Comparison of ENCODE assay signal across 17 cellular contexts in the genomic region with DNA sequence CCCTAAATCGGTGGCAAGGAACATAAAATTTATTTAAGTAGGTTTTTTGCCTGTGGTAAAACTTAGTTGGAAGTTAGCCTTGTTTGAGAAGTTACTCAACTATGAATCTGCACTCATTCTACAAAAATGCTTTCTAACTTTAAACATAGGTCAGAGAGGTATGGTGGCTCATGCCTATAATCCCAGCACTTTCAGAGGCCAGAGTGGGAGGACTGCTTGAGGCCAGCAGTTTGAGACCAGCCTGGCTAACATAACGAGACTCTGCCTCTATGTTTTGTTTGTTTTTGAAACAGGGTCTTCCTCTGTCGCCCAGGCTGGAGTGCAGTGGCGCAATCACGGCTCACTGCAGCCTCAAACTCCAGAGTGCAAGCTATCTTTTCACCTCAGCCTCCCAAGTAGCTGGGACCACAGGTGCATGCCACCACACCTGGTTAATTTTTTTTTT. TPM values are rescaled to one million over a fixed set of nuclear protein-coding genes. Genes with fewer than 3 reads are reported as not detected.
DNase-seq lines count a peak whose midpoint lies in the region; ATAC-seq and TF ChIP-seq lines count a peak whose summit lies in the region.
"Had no signal": no experiment of that assay in that cellular context is flagged by ENCODE, and none has a peak within 500 bp of the region (broad histone marks: within the 10 kb centered on the region; RNA-seq: fewer than 3 reads in every experiment).

No MANE protein-coding gene starts in this region.

- no peaks in the 10 kb centered on the region for H3K27me3 Mint-ChIP-seq in WTC11 (ENCODE audit: low read depth)
- H3K27me3 Mint-ChIP-seq: B cell had no signal

- no peak overlapping the region for H3K4me3 Mint-ChIP-seq in WTC11
- H3K4me3 Mint-ChIP-seq: activated T-cell treated with anti-CD3 and anti-CD28 coated beads, Interleukin-2, amount 50 U/mL, for 72 hours; B cell had no signal

- H3K27ac ChIP-seq in GM23248 = peak overlapping the region; percentile 56
- H3K27ac ChIP-seq: foreskin keratinocyte, lower lobe of right lung, neutrophil, skin epidermis, stomach had no signal

- intact Hi-C loops in Right ventricle myocardium superior (cut with DNase I) = no loop called here

- no peaks in the 10 kb centered on the region for H3K9me3 ChIP-seq in GM23248 (ENCODE audit: low read depth)
- H3K9me3 ChIP-seq: lower lobe of right lung, neutrophil, stomach had no signal

- no peaks in the 10 kb centered on the region for H3K79me2 ChIP-seq in GM23248 (ENCODE audit: insufficient read depth)

- peak; percentile 35 for DNase-seq in ACHN
- DNase-seq in GM23248 = peak; percentile 80
- DNase-seq in WTC11 (ENCODE audit: low spot score) = no peak
- DNase-seq in foreskin fibroblast = peak; percentile 50 to 68
- no peak for DNase-seq in cerebellum (ENCODE audit: low spot score)
- DNase-seq in Right ventricle myocardium superior = no peak
- no peak for DNase-seq in SHP77 treated with DMSO at 0.1 percent for 48 hours (lab: John Stamatoyannopoulos, UW)
- DNase-seq in dermis blood vessel endothelial cell = no peak
- DNase-seq: activated T-cell treated with anti-CD3 and anti-CD28 coated beads, Interleukin-2, amount 50 U/mL, for 72 hours; lower lobe of right lung; NCI-H2029; NCI-H748 treated with DMSO at 0.1 percent for 48 hours; stomach had no signal

- peak overlapping the region; percentile 32; the same call in 1 of the 2 replicates for H3K27ac Mint-ChIP-seq in WTC11
- H3K27ac Mint-ChIP-seq: activated T-cell treated with anti-CD3 and anti-CD28 coated beads, Interleukin-2, amount 50 U/mL, for 72 hours; B cell had no signal

- H3K4me1 ChIP-seq in GM23248 (ENCODE audit: insufficient read depth) = peaks cover 17% of the 10 kb centered on the region
- H3K4me1 ChIP-seq: foreskin keratinocyte, lower lobe of right lung, stomach had no signal

- H3K4me2 ChIP-seq in GM23248 (ENCODE audit: unreplicated experiment) = peak overlapping the region; percentile 74

- H3K36me3 ChIP-seq in GM23248 (ENCODE audit: low read depth) = no peaks in the 10 kb centered on the region
- H3K36me3 ChIP-seq: lower lobe of right lung, stomach had no signal

- H3K9ac ChIP-seq in GM23248 = peak overlapping the region; percentile 15; the same call in 1 of the 2 replicates

- no peaks in the 10 kb centered on the region for H3K36me3 Mint-ChIP-seq in WTC11

- CTCF ChIA-PET in WTC11 (lab: Charles Lee) = interaction anchor here (0.8 to 1.3 kb wide), 3 partner anchors 42 to 226 kb away, joined by 3 to 4 read pairs (median 3); partner anchors contain the start of genes BYSL, MED20 and TOMM6

- no peak for TF ChIP-seq CTCF in WTC11 (IDR thresholded peaks at IDR 0.05)
- TF ChIP-seq CTCF in foreskin fibroblast (IDR thresholded peaks at IDR 0.05; ENCODE audit: low read depth, low read length) = no peak

- 0 out of 2 replicates have a peak, but pooled peaks cover 11% of the 10 kb centered on the region for H3K4me1 Mint-ChIP-seq in WTC11

- in situ Hi-C loops in ACHN (cut with HindIII; ENCODE audit: low pct_ligation_motif_present, low pct_unique_long_range_greater_than_20kb, low sequenced_read_pairs) = no loop called here
- in situ Hi-C loops in GM23248 (cut with MboI) = no loop called here

- POLR2A ChIA-PET in WTC11 (lab: Charles Lee) = no interaction called here

- H3K9me3 Mint-ChIP-seq in WTC11 = no peaks in the 10 kb centered on the region
- H3K9me3 Mint-ChIP-seq: activated T-cell treated with anti-CD3 and anti-CD28 coated beads, Interleukin-2, amount 50 U/mL, for 72 hours had no signal

- 62 to 64% methylated on average over 5 of the region's 5 CpGs for WGBS in GM23248 (ENCODE audit: low coverage in 1 of 2, low lambda C conversion rate in 2 of 2, missing lambda C conversion rate in 2 of 2), 2 experiments

- H4K20me1 ChIP-seq in GM23248 (ENCODE audit: insufficient read depth) = no peaks in the 10 kb centered on the region

- peak overlapping the region; percentile 42 for H3K4me3 ChIP-seq in GM23248
- no peak overlapping the region for H3K4me3 ChIP-seq in foreskin fibroblast (ENCODE audit: low read depth in 1 of 2, low read length in 2 of 2)
- H3K4me3 ChIP-seq: lower lobe of right lung, skin epidermis, stomach had no signal

- H3F3A ChIP-seq in GM23248 (ENCODE audit: insufficient read depth) = peaks cover 26% of the 10 kb centered on the region

- H3K27me3 ChIP-seq in GM23248 (replicated peaks; ENCODE audit: insufficient read depth) = no peaks in the 10 kb centered on the region
- H3K27me3 ChIP-seq: foreskin keratinocyte, neutrophil, stomach had no signal

- H2AFZ ChIP-seq in GM23248 = no peak overlapping the region

- ATAC-seq in WTC11 (no peak), Right ventricle myocardium superior (ENCODE audit: poor library complexity) (no peak)
- ATAC-seq: activated T-cell treated with anti-CD3 and anti-CD28 coated beads, Interleukin-2, amount 50 U/mL, for 72 hours; foreskin keratinocyte; lower lobe of right lung had no signal

- H3K9me2 ChIP-seq in GM23248 (ENCODE audit: insufficient read depth) = no peaks in the 10 kb centered on the region

TF ChIP-seq in WTC11, 78 proteins besides CTCF, POLR2A, EP300 and RAD21:
- TF ChIP-seq, protein P1, sequence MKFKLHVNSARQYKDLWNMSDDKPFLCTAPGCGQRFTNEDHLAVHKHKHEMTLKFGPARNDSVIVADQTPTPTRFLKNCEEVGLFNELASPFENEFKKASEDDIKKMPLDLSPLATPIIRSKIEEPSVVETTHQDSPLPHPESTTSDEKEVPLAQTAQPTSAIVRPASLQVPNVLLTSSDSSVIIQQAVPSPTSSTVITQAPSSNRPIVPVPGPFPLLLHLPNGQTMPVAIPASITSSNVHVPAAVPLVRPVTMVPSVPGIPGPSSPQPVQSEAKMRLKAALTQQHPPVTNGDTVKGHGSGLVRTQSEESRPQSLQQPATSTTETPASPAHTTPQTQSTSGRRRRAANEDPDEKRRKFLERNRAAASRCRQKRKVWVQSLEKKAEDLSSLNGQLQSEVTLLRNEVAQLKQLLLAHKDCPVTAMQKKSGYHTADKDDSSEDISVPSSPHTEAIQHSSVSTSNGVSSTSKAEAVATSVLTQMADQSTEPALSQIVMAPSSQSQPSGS (CRISPR knock-in tag; IDR thresholded peaks at IDR 0.05; ENCODE audit: borderline replicate concordance, low read depth) = no peak
- TF ChIP-seq FOXK1 (CRISPR knock-in tag; IDR thresholded peaks at IDR 0.05) (no peak), CREM (CRISPR knock-in tag; IDR thresholded peaks at IDR 0.05) (no peak), JUN (CRISPR knock-in tag; IDR thresholded peaks at IDR 0.05) (no peak), RORB (CRISPR knock-in tag; IDR thresholded peaks at IDR 0.05) (no peak), ZNF138 (CRISPR knock-in tag; conservative IDR thresholded peaks at IDR 0.05) (no peak), NR3C1 (CRISPR knock-in tag; conservative IDR thresholded peaks at IDR 0.05; ENCODE audit: low read depth) (no peak), ZNF423 (CRISPR knock-in tag; IDR thresholded peaks at IDR 0.05) (no peak), ZNF121 (CRISPR knock-in tag; IDR thresholded peaks at IDR 0.05) (no peak), SP1 (CRISPR knock-in tag; conservative IDR thresholded peaks at IDR 0.05) (no peak)
- TF ChIP-seq, protein P2, sequence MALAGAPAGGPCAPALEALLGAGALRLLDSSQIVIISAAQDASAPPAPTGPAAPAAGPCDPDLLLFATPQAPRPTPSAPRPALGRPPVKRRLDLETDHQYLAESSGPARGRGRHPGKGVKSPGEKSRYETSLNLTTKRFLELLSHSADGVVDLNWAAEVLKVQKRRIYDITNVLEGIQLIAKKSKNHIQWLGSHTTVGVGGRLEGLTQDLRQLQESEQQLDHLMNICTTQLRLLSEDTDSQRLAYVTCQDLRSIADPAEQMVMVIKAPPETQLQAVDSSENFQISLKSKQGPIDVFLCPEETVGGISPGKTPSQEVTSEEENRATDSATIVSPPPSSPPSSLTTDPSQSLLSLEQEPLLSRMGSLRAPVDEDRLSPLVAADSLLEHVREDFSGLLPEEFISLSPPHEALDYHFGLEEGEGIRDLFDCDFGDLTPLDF (CRISPR knock-in tag; IDR thresholded peaks at IDR 0.05) = no peak

RNA-seq across cellular contexts. Expression of gene USP49, which starts 16.2 kb away (rescaled TPM):
- 0.97 and 2.4 TPM in 2 replicates for total RNA-seq in GM23248 (2014; rRNA removed; shearing (Covaris generic))
- 0.70 and 1.2 TPM in 2 replicates for polyA plus RNA-seq in GM23248 (2016; fragmentation: Nextera tagmentation; extraction: Ambion mirVana)
- total RNA-seq in WTC11 (2021) (16.3 to 18.4 TPM (median 17.3 TPM) in 3 replicates), cerebellum (18.5 TPM), Right ventricle myocardium superior (1.2 TPM), dermis blood vessel endothelial cell (2.9 and 3.1 TPM in 2 replicates)

RNA-seq across cellular contexts. Expression of gene MED20, which starts 42.0 kb away (rescaled TPM):
- total RNA-seq in GM23248 (2014; rRNA removed; shearing (Covaris generic)) = 21.0 and 30.6 TPM in 2 replicates
- 24.2 and 25.5 TPM in 2 replicates for polyA plus RNA-seq in GM23248 (2016; fragmentation: Nextera tagmentation; extraction: Ambion mirVana)
- total RNA-seq in WTC11 (2021) (37.5 to 42.4 TPM (median 38.9 TPM) in 3 replicates), cerebellum (17.6 TPM), Right ventricle myocardium superior (19.8 TPM), dermis blood vessel endothelial cell (36.5 and 47.5 TPM in 2 replicates)

RNA-seq across cellular contexts. Expression of gene BYSL, which starts 42.3 kb away (rescaled TPM):
- total RNA-seq in GM23248 (2014; rRNA removed; shearing (Covaris generic)) = 11.0 and 12.3 TPM in 2 replicates
- polyA plus RNA-seq in GM23248 (2016; fragmentation: Nextera tagmentation; extraction: Ambion mirVana) = 28.0 and 30.2 TPM in 2 replicates
- total RNA-seq in WTC11 (2021) = 40.3 to 50.8 TPM (median 43.8 TPM) in 3 replicates
- total RNA-seq in cerebellum = 10.3 TPM
- 9.0 TPM for total RNA-seq in Right ventricle myocardium superior
- 15.8 and 22.1 TPM in 2 replicates for total RNA-seq in dermis blood vessel endothelial cell

Comparison
In these comparisons a context has a peak if more than half of its experiments do, and no peak if none do; other contexts are left out.
1. DNase-seq: peak in ACHN (single experiment), GM23248 (single experiment) and foreskin fibroblast (2 of 2); none in WTC11 (single experiment), cerebellum (single experiment), Right ventricle myocardium superior (single experiment), SHP77 treated with DMSO at 0.1 percent for 48 hours (single experiment) and dermis blood vessel endothelial cell (single experiment).